In the genomic region with DNA sequence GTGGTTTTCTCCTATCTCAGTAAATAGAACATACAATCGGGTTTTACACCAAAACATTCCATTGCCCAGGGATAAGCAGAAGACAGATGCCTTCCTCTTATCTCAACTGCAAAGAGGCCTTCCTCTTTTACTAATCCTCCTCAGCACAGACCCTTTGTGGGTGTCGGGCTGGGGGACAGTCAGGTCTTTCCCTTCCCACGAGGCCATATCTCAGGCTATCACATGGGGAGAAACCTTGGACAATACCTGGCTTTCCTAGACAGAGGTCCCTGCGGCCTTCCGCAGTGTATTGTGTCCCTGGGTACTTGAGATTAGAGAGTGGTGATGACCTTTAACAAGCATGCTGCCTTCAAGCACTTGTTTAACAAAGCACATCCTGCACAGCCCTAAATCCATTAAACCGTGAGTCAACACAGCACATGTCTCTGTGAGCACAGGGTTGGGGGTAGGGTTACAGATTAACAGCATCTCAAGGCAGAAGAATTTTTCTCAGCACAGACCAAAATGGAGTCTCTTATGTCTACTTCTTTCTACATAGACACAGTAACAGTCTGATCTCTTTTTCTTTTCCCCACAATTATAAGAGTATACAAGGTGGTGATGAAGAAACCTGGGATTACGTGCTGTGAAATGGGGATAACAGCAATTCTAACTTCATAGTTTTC, we compare ENCODE assay signal across 1 cellular context.
TF ChIP-seq lines count a peak whose summit lies in the region.

No MANE protein-coding gene starts in this region.

TF ChIP-seq in K562, 482 proteins besides CTCF, POLR2A, EP300 and RAD21 (continued from another document):
- TF ChIP-seq MAZ (CRISPR knock-in tag; conservative IDR thresholded peaks at IDR 0.05 in 1 of 2, IDR thresholded peaks at IDR 0.05 in 1 of 2): 0 out of 4 replicates have a peak, but pooled peaks of 1 of the 2 experiments have one; percentile 43
- peak; percentile 67 for TF ChIP-seq HDAC3 (IDR thresholded peaks at IDR 0.05; ENCODE audit: borderline replicate concordance, partially characterized antibody)
- peak; percentile 42; the same call in 1 of the 2 replicates for TF ChIP-seq ZBED1 (IDR thresholded peaks at IDR 0.05)
- TF ChIP-seq, protein P1, sequence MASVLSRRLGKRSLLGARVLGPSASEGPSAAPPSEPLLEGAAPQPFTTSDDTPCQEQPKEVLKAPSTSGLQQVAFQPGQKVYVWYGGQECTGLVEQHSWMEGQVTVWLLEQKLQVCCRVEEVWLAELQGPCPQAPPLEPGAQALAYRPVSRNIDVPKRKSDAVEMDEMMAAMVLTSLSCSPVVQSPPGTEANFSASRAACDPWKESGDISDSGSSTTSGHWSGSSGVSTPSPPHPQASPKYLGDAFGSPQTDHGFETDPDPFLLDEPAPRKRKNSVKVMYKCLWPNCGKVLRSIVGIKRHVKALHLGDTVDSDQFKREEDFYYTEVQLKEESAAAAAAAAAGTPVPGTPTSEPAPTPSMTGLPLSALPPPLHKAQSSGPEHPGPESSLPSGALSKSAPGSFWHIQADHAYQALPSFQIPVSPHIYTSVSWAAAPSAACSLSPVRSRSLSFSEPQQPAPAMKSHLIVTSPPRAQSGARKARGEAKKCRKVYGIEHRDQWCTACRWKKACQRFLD (CRISPR knock-in tag; IDR thresholded peaks at IDR 0.05): peak; percentile 96
- peak; percentile 71 for TF ChIP-seq MTA2 (IDR thresholded peaks at IDR 0.05; ENCODE audit: low read depth)
- TF ChIP-seq PHB2 (IDR thresholded peaks at IDR 0.05; ENCODE audit: low read depth): peak; percentile 66; the same call in 1 of the 2 replicates
- peak; percentile 88 for TF ChIP-seq FOSL1 (tag; conservative IDR thresholded peaks at IDR 0.05)
- TF ChIP-seq CBFA2T3 (IDR thresholded peaks at IDR 0.05): peak; percentile 93
- TF ChIP-seq, protein P2, sequence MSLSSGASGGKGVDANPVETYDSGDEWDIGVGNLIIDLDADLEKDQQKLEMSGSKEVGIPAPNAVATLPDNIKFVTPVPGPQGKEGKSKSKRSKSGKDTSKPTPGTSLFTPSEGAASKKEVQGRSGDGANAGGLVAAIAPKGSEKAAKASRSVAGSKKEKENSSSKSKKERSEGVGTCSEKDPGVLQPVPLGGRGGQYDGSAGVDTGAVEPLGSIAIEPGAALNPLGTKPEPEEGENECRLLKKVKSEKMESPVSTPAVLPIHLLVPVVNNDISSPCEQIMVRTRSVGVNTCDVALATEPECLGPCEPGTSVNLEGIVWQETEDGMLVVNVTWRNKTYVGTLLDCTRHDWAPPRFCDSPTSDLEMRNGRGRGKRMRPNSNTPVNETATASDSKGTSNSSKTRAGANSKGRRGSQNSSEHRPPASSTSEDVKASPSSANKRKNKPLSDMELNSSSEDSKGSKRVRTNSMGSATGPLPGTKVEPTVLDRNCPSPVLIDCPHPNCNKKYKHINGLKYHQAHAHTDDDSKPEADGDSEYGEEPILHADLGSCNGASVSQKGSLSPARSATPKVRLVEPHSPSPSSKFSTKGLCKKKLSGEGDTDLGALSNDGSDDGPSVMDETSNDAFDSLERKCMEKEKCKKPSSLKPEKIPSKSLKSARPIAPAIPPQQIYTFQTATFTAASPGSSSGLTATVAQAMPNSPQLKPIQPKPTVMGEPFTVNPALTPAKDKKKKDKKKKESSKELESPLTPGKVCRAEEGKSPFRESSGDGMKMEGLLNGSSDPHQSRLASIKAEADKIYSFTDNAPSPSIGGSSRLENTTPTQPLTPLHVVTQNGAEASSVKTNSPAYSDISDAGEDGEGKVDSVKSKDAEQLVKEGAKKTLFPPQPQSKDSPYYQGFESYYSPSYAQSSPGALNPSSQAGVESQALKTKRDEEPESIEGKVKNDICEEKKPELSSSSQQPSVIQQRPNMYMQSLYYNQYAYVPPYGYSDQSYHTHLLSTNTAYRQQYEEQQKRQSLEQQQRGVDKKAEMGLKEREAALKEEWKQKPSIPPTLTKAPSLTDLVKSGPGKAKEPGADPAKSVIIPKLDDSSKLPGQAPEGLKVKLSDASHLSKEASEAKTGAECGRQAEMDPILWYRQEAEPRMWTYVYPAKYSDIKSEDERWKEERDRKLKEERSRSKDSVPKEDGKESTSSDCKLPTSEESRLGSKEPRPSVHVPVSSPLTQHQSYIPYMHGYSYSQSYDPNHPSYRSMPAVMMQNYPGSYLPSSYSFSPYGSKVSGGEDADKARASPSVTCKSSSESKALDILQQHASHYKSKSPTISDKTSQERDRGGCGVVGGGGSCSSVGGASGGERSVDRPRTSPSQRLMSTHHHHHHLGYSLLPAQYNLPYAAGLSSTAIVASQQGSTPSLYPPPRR (CRISPR knock-in tag; IDR thresholded peaks at IDR 0.05; ENCODE audit: borderline replicate concordance): peak; percentile 99
- TF ChIP-seq CXXC5 (CRISPR knock-in tag; IDR thresholded peaks at IDR 0.05): peak; percentile 67
- TF ChIP-seq, protein P3, sequence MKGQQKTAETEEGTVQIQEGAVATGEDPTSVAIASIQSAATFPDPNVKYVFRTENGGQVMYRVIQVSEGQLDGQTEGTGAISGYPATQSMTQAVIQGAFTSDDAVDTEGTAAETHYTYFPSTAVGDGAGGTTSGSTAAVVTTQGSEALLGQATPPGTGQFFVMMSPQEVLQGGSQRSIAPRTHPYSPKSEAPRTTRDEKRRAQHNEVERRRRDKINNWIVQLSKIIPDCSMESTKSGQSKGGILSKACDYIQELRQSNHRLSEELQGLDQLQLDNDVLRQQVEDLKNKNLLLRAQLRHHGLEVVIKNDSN (CRISPR knock-in tag; IDR thresholded peaks at IDR 0.05): peak; percentile 42
- TF ChIP-seq HDAC1 (IDR thresholded peaks at IDR 0.05): peak in 1 of 2 experiments; percentile 46; a peak in 1 of 4 replicates
- TF ChIP-seq ARID1B (IDR thresholded peaks at IDR 0.05): peak; percentile 83
